10 cellular contexts compared by ENCODE assay signal in the genomic region with DNA sequence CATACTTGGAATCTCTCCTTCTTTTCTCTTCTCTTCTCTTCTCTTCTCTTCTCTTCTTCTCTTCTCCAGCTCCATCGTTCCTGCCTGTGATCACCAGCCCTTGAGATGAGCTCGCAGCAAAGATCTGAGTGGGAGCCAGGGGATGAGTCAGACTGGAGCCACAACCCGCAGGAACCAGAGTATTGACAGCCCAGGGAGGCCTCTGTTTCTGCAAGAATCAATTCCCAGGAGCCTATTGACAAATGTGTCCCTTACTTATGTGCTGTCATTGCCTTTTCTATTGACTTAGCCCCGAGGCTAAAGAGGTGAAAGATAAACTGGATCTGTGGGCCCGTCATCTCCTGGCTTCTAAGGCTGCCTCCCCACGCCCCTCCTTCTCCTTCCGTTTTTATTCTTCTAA. TPM values are rescaled to one million over a fixed set of nuclear protein-coding genes. Genes with fewer than 3 reads are reported as not detected.
DNase-seq lines count a peak whose midpoint lies in the region; ATAC-seq and TF ChIP-seq lines count a peak whose summit lies in the region.
"Had no signal": no experiment of that assay in that cellular context is flagged by ENCODE, and none has a peak within 500 bp of the region (broad histone marks: within the 10 kb centered on the region; RNA-seq: fewer than 3 reads in every experiment).

No MANE protein-coding gene starts in this region.

- H3K4me3 ChIP-seq in choroid plexus epithelial cell (ENCODE audit: low read depth, low read length) = no peak overlapping the region
- H3K4me3 ChIP-seq: skin epidermis had no signal

- no peak for ATAC-seq in GM19463 (IDR thresholded peaks at IDR 0.05; ENCODE audit: unreplicated experiment)

- TF ChIP-seq CTCF in choroid plexus epithelial cell (conservative IDR thresholded peaks at IDR 0.05; ENCODE audit: low read depth, low read length) = no peak

- DNase-seq in EH (ENCODE audit: low read depth) (peak; percentile 70), MV-4-11 (lab: John Stamatoyannopoulos, UW) (peak; percentile 63), choroid plexus epithelial cell (ENCODE audit: low read depth) (peak; percentile 63), mucosa of gallbladder (ENCODE audit: low spot score) (peak; percentile 78), NCI-H526 (lab: John Stamatoyannopoulos, UW) (no peak)
- no peak for DNase-seq in NK-92 treated with Interleukin-12 subunit alpha and Interleukin-12 subunit beta, amount 100 ng/mL, for 24 hours (lab: John Stamatoyannopoulos, UW)
- no peak for DNase-seq in activated CD4-positive, CD25-positive, alpha-beta regulatory T cell treated with anti-CD3 and anti-CD28 coated beads, Interleukin-2, amount 50 U/mL, for 72 hours
- DNase-seq: NCI-H510A treated with DMSO at 0.1 percent for 48 hours had no signal

RNA-seq across cellular contexts. Expression of a gene that starts 13.1 kb away (rescaled TPM):
- total RNA-seq in mucosa of gallbladder = 296 TPM

Comparison
In these comparisons a context has a peak if more than half of its experiments do, and no peak if none do; other contexts are left out.
1. DNase-seq: peak in EH (single experiment), MV-4-11 (single experiment), choroid plexus epithelial cell (single experiment) and mucosa of gallbladder (single experiment); none in NK-92 treated with Interleukin-12 subunit alpha and Interleukin-12 subunit beta, amount 100 ng/mL, for 24 hours (single experiment), NCI-H526 (0 of 2) and activated CD4-positive, CD25-positive, alpha-beta regulatory T cell treated with anti-CD3 and anti-CD28 coated beads, Interleukin-2, amount 50 U/mL, for 72 hours (single experiment).